ENCODE assay signal across 1 cellular context in genomic region chr9:69120380-69121154, GRCh38.
TF ChIP-seq lines count a peak whose summit lies in the region.

No MANE protein-coding gene starts in this region.

TF ChIP-seq in HepG2, 621 proteins besides CTCF, POLR2A, EP300 and RAD21 (continued from another document and continues in another):
- TF ChIP-seq, protein P1, sequence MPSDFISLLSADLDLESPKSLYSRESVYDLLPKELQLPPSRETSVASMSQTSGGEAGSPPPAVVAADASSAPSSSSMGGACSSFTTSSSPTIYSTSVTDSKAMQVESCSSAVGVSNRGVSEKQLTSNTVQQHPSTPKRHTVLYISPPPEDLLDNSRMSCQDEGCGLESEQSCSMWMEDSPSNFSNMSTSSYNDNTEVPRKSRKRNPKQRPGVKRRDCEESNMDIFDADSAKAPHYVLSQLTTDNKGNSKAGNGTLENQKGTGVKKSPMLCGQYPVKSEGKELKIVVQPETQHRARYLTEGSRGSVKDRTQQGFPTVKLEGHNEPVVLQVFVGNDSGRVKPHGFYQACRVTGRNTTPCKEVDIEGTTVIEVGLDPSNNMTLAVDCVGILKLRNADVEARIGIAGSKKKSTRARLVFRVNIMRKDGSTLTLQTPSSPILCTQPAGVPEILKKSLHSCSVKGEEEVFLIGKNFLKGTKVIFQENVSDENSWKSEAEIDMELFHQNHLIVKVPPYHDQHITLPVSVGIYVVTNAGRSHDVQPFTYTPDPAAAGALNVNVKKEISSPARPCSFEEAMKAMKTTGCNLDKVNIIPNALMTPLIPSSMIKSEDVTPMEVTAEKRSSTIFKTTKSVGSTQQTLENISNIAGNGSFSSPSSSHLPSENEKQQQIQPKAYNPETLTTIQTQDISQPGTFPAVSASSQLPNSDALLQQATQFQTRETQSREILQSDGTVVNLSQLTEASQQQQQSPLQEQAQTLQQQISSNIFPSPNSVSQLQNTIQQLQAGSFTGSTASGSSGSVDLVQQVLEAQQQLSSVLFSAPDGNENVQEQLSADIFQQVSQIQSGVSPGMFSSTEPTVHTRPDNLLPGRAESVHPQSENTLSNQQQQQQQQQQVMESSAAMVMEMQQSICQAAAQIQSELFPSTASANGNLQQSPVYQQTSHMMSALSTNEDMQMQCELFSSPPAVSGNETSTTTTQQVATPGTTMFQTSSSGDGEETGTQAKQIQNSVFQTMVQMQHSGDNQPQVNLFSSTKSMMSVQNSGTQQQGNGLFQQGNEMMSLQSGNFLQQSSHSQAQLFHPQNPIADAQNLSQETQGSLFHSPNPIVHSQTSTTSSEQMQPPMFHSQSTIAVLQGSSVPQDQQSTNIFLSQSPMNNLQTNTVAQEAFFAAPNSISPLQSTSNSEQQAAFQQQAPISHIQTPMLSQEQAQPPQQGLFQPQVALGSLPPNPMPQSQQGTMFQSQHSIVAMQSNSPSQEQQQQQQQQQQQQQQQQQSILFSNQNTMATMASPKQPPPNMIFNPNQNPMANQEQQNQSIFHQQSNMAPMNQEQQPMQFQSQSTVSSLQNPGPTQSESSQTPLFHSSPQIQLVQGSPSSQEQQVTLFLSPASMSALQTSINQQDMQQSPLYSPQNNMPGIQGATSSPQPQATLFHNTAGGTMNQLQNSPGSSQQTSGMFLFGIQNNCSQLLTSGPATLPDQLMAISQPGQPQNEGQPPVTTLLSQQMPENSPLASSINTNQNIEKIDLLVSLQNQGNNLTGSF (CRISPR knock-in tag; IDR thresholded peaks at IDR 0.05), result no peak; the same call in 1 of the 2 replicates
- TF ChIP-seq, protein P2, sequence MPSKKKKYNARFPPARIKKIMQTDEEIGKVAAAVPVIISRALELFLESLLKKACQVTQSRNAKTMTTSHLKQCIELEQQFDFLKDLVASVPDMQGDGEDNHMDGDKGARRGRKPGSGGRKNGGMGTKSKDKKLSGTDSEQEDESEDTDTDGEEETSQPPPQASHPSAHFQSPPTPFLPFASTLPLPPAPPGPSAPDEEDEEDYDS (CRISPR knock-in tag; IDR thresholded peaks at IDR 0.05), result peak; percentile 73
- TF ChIP-seq ZNF678 (CRISPR knock-in tag; IDR thresholded peaks at IDR 0.05) (no peak), RFXAP (CRISPR knock-in tag; IDR thresholded peaks at IDR 0.05; ENCODE audit: borderline replicate concordance) (0 out of 2 replicates have a peak, but pooled peaks have one; percentile 13), ZNF879 (CRISPR knock-in tag; IDR thresholded peaks at IDR 0.05) (no peak), HOXD1 (CRISPR knock-in tag; IDR thresholded peaks at IDR 0.05) (no peak), ZNF274 (CRISPR knock-in tag; IDR thresholded peaks at IDR 0.05) (no peak), TCF12 (IDR thresholded peaks at IDR 0.05) (no peak), TCF12 (CRISPR knock-in tag; IDR thresholded peaks at IDR 0.05) (no peak), ZNF557 (CRISPR knock-in tag; IDR thresholded peaks at IDR 0.05) (0 out of 2 replicates have a peak, but pooled peaks have one; percentile 10), SAFB2 (CRISPR knock-in tag; IDR thresholded peaks at IDR 0.05; ENCODE audit: borderline replicate concordance, low read depth) (no peak), JUND (CRISPR knock-in tag; IDR thresholded peaks at IDR 0.05) (peak; percentile 33; the same call in 1 of the 2 replicates), GMEB2 (CRISPR knock-in tag; IDR thresholded peaks at IDR 0.05; ENCODE audit: low read depth) (no peak), RERE (CRISPR knock-in tag; IDR thresholded peaks at IDR 0.05; ENCODE audit: low read depth) (no peak), MIXL1 (CRISPR knock-in tag; IDR thresholded peaks at IDR 0.05) (no peak; the same call in 1 of the 2 replicates), ZBTB37 (CRISPR knock-in tag; IDR thresholded peaks at IDR 0.05) (no peak), MAFG (CRISPR knock-in tag; IDR thresholded peaks at IDR 0.05) (no peak), FOXK2 (IDR thresholded peaks at IDR 0.05) (no peak), TRAFD1 (CRISPR knock-in tag; IDR thresholded peaks at IDR 0.05; ENCODE audit: borderline replicate concordance) (no peak; the same call in 1 of the 2 replicates), ZNF572 (CRISPR knock-in tag; IDR thresholded peaks at IDR 0.05) (no peak), MLLT10 (CRISPR knock-in tag; IDR thresholded peaks at IDR 0.05) (no peak), RBFOX2 (IDR thresholded peaks at IDR 0.05; ENCODE audit: low read depth, low read length) (no peak), ZNF589 (CRISPR knock-in tag; conservative IDR thresholded peaks at IDR 0.05) (no peak), AGO2 (optimal IDR thresholded peaks at IDR 0.05; ENCODE audit: low read depth, low read length) (no peak), FOXO1 (CRISPR knock-in tag; IDR thresholded peaks at IDR 0.05) (peak; percentile 51; the same call in 1 of the 2 replicates), ZNF691 (CRISPR knock-in tag; IDR thresholded peaks at IDR 0.05; ENCODE audit: borderline replicate concordance, low read depth) (peak; percentile 98)
- TF ChIP-seq, protein P3, sequence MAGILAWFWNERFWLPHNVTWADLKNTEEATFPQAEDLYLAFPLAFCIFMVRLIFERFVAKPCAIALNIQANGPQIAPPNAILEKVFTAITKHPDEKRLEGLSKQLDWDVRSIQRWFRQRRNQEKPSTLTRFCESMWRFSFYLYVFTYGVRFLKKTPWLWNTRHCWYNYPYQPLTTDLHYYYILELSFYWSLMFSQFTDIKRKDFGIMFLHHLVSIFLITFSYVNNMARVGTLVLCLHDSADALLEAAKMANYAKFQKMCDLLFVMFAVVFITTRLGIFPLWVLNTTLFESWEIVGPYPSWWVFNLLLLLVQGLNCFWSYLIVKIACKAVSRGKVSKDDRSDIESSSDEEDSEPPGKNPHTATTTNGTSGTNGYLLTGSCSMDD (CRISPR knock-in tag; IDR thresholded peaks at IDR 0.05), result no peak
- TF ChIP-seq, protein P4, sequence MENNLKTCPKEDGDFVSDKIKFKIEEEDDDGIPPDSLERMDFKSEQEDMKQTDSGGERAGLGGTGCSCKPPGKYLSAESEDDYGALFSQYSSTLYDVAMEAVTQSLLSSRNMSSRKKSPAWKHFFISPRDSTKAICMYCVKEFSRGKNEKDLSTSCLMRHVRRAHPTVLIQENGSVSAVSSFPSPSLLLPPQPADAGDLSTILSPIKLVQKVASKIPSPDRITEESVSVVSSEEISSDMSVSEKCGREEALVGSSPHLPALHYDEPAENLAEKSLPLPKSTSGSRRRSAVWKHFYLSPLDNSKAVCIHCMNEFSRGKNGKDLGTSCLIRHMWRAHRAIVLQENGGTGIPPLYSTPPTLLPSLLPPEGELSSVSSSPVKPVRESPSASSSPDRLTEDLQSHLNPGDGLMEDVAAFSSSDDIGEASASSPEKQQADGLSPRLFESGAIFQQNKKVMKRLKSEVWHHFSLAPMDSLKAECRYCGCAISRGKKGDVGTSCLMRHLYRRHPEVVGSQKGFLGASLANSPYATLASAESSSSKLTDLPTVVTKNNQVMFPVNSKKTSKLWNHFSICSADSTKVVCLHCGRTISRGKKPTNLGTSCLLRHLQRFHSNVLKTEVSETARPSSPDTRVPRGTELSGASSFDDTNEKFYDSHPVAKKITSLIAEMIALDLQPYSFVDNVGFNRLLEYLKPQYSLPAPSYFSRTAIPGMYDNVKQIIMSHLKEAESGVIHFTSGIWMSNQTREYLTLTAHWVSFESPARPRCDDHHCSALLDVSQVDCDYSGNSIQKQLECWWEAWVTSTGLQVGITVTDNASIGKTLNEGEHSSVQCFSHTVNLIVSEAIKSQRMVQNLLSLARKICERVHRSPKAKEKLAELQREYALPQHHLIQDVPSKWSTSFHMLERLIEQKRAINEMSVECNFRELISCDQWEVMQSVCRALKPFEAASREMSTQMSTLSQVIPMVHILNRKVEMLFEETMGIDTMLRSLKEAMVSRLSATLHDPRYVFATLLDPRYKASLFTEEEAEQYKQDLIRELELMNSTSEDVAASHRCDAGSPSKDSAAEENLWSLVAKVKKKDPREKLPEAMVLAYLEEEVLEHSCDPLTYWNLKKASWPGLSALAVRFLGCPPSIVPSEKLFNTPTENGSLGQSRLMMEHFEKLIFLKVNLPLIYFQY (CRISPR knock-in tag; IDR thresholded peaks at IDR 0.05; ENCODE audit: borderline replicate concordance), result peak; percentile 91; the same call in 1 of the 2 replicates
- TF ChIP-seq, protein P5, sequence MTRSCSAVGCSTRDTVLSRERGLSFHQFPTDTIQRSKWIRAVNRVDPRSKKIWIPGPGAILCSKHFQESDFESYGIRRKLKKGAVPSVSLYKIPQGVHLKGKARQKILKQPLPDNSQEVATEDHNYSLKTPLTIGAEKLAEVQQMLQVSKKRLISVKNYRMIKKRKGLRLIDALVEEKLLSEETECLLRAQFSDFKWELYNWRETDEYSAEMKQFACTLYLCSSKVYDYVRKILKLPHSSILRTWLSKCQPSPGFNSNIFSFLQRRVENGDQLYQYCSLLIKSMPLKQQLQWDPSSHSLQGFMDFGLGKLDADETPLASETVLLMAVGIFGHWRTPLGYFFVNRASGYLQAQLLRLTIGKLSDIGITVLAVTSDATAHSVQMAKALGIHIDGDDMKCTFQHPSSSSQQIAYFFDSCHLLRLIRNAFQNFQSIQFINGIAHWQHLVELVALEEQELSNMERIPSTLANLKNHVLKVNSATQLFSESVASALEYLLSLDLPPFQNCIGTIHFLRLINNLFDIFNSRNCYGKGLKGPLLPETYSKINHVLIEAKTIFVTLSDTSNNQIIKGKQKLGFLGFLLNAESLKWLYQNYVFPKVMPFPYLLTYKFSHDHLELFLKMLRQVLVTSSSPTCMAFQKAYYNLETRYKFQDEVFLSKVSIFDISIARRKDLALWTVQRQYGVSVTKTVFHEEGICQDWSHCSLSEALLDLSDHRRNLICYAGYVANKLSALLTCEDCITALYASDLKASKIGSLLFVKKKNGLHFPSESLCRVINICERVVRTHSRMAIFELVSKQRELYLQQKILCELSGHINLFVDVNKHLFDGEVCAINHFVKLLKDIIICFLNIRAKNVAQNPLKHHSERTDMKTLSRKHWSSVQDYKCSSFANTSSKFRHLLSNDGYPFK (CRISPR knock-in tag; IDR thresholded peaks at IDR 0.05; ENCODE audit: borderline replicate concordance), result no peak
